1 cellular context compared by ENCODE assay signal in genomic region chr7:138773817-138774216, GRCh38.
TF ChIP-seq lines count a peak whose summit lies in the region.

No MANE protein-coding gene starts in this region.

TF ChIP-seq in HepG2, 621 proteins besides CTCF, POLR2A, EP300 and RAD21 (continued from another document):
- TF ChIP-seq ZBTB14 (CRISPR knock-in tag; IDR thresholded peaks at IDR 0.05) (no peak), ZNF768 (CRISPR knock-in tag; IDR thresholded peaks at IDR 0.05) (peak; percentile 79), STAT6 (CRISPR knock-in tag; IDR thresholded peaks at IDR 0.05; ENCODE audit: borderline replicate concordance) (no peak)
